22 cellular contexts compared by ENCODE assay signal in genomic region chr20:1757072-1757471, GRCh38.
DNase-seq lines count a peak whose midpoint lies in the region; ATAC-seq and TF ChIP-seq lines count a peak whose summit lies in the region.
"Had no signal": no experiment of that assay in that cellular context is flagged by ENCODE, and none has a peak within 500 bp of the region (broad histone marks: within the 10 kb centered on the region; RNA-seq: fewer than 3 reads in every experiment).

No MANE protein-coding gene starts in this region.

- H3K9me3 Mint-ChIP-seq in stimulated activated naive B cell treated with anti-CD40 and anti-IgM and Interleukin-4, amounts not matched to agents 10 μg/mL and 1 μg/mL and 100 μg/mL, for 72 hours: peaks cover 9 to 10% of the 10 kb centered on the region in 2 donors
- H3K9me3 Mint-ChIP-seq: activated naive CD4-positive, alpha-beta T cell treated with anti-CD3 and anti-CD28 coated beads for 36 hours; CD4-positive, alpha-beta T cell had no signal

- H4K20me1 ChIP-seq in BLaER1 treated with 17β-estradiol and CSF1 and Interleukin-3, amounts not matched to agents 10 nM and 100 nM: no peaks in the 10 kb centered on the region

- H3K9ac ChIP-seq in BLaER1 treated with 17β-estradiol and CSF1 and Interleukin-3, amounts not matched to agents 10 nM and 100 nM: no peak overlapping the region
- peak overlapping the region; percentile 27 for H3K9ac ChIP-seq in adipocyte (ENCODE audit: low read length)
- H3K9ac ChIP-seq: GM23248 had no signal

- peaks cover 0 to 6% of the 10 kb centered on the region in 2 donors for H3K27me3 Mint-ChIP-seq in stimulated activated naive B cell treated with anti-CD40 and anti-IgM and Interleukin-4, amounts not matched to agents 10 μg/mL and 1 μg/mL and 100 μg/mL, for 72 hours
- H3K27me3 Mint-ChIP-seq: CD4-positive, alpha-beta T cell; memory B cell had no signal

- H3K36me3 ChIP-seq in BLaER1 treated with 17β-estradiol and CSF1 and Interleukin-3, amounts not matched to agents 10 nM and 100 nM: no peaks in the 10 kb centered on the region
- H3K36me3 ChIP-seq in adipocyte (ENCODE audit: control insufficient read depth, insufficient read depth, low read length, severe bottlenecking) (no peaks in the 10 kb centered on the region), mucosa of descending colon (ENCODE audit: low read depth) (no peaks in the 10 kb centered on the region)
- H3K36me3 ChIP-seq: ascending aorta, MG63, SJSA1, upper lobe of left lung had no signal

- DNase-seq in NB4 (ENCODE audit: low read depth) (peak; percentile 86), adipocyte (ENCODE audit: low read depth) (no peak), mucosa of descending colon (no peak), islet precursor cell (no peak)
- no peak for DNase-seq in stimulated activated naive B cell treated with anti-CD40 and anti-IgM and Interleukin-4, amounts not matched to agents 10 μg/mL and 1 μg/mL and 100 μg/mL, for 72 hours
- DNase-seq: activated CD4-positive, alpha-beta T cell treated with anti-CD3 and anti-CD28 coated beads, Interleukin-2, amount 10 ng/mL, durations not matched to agents 7 days and 5 days; activated naive CD4-positive, alpha-beta T cell treated with anti-CD3 and anti-CD28 coated beads for 36 hours; CD4-positive, alpha-beta T cell; DMS79 treated with DMSO at 0.1 percent for 48 hours; GM23248; MG63; NCI-H2081 treated with DMSO at 0.1 percent for 48 hours; nephron progenitor cell; T1000; upper lobe of left lung had no signal

- peaks cover 10 to 20% (median 13%) of the 10 kb centered on the region in 10 experiments; a peak in 19 of 20 replicates for H3K4me1 ChIP-seq in BLaER1 treated with 17β-estradiol and CSF1 and Interleukin-3, amounts not matched to agents 10 nM and 100 nM
- H3K4me1 ChIP-seq in adipocyte (ENCODE audit: control insufficient read depth, insufficient read depth, low read length): peaks cover 33% of the 10 kb centered on the region
- peaks cover 19% of the 10 kb centered on the region for H3K4me1 ChIP-seq in mucosa of descending colon (ENCODE audit: low read depth)
- H3K4me1 ChIP-seq: ascending aorta, SJSA1 had no signal

- peak; percentile 59 for ATAC-seq in mucosa of descending colon
- ATAC-seq in GM18870 (IDR thresholded peaks at IDR 0.05; ENCODE audit: unreplicated experiment): no peak
- no peak for ATAC-seq in HG02884 (IDR thresholded peaks at IDR 0.05; ENCODE audit: unreplicated experiment)
- ATAC-seq in stimulated activated naive B cell treated with anti-CD40 and anti-IgM and Interleukin-4, amounts not matched to agents 10 μg/mL and 1 μg/mL and 100 μg/mL, for 72 hours (replicated peaks): no peak
- ATAC-seq: stimulated activated memory B cell treated with anti-CD40 and anti-IgM and Interleukin-4, amounts not matched to agents 10 μg/mL and 1 μg/mL and 100 μg/mL, for 72 hours had no signal

- H3K4me1 Mint-ChIP-seq in stimulated activated naive B cell treated with anti-CD40 and anti-IgM and Interleukin-4, amounts not matched to agents 10 μg/mL and 1 μg/mL and 100 μg/mL, for 72 hours: peaks cover 7 to 15% of the 10 kb centered on the region in 2 donors
- H3K4me1 Mint-ChIP-seq: activated CD4-positive, alpha-beta T cell treated with anti-CD3 and anti-CD28 coated beads, Interleukin-2, amount 10 ng/mL, durations not matched to agents 7 days and 5 days had no signal

- H3K36me3 Mint-ChIP-seq in stimulated activated naive B cell treated with anti-CD40 and anti-IgM and Interleukin-4, amounts not matched to agents 10 μg/mL and 1 μg/mL and 100 μg/mL, for 72 hours: no peaks in the 10 kb centered on the region

- no peak overlapping the region for H3K4me3 Mint-ChIP-seq in stimulated activated naive B cell treated with anti-CD40 and anti-IgM and Interleukin-4, amounts not matched to agents 10 μg/mL and 1 μg/mL and 100 μg/mL, for 72 hours
- H3K4me3 Mint-ChIP-seq: activated CD4-positive, alpha-beta T cell treated with anti-CD3 and anti-CD28 coated beads, Interleukin-2, amount 10 ng/mL, durations not matched to agents 7 days and 5 days; activated naive CD4-positive, alpha-beta T cell treated with anti-CD3 and anti-CD28 coated beads for 36 hours; CD4-positive, alpha-beta T cell; memory B cell; nephron progenitor cell; stimulated activated memory B cell treated with anti-CD40 and anti-IgM and Interleukin-4, amounts not matched to agents 10 μg/mL and 1 μg/mL and 100 μg/mL, for 72 hours had no signal

- H3K27ac Mint-ChIP-seq in stimulated activated naive B cell treated with anti-CD40 and anti-IgM and Interleukin-4, amounts not matched to agents 10 μg/mL and 1 μg/mL and 100 μg/mL, for 72 hours: no peak overlapping the region
- H3K27ac Mint-ChIP-seq: activated CD4-positive, alpha-beta T cell treated with anti-CD3 and anti-CD28 coated beads, Interleukin-2, amount 10 ng/mL, durations not matched to agents 7 days and 5 days; activated naive CD4-positive, alpha-beta T cell treated with anti-CD3 and anti-CD28 coated beads for 36 hours; CD4-positive, alpha-beta T cell; memory B cell; nephron progenitor cell; stimulated activated memory B cell treated with anti-CD40 and anti-IgM and Interleukin-4, amounts not matched to agents 10 μg/mL and 1 μg/mL and 100 μg/mL, for 72 hours had no signal

- H3K4me3 ChIP-seq in BLaER1 treated with 17β-estradiol and CSF1 and Interleukin-3, amounts not matched to agents 10 nM and 100 nM: no peak overlapping the region
- H3K4me3 ChIP-seq in NB4 (ENCODE audit: low read depth, low read length) (no peak overlapping the region), adipocyte (ENCODE audit: low read length) (no peak overlapping the region), mucosa of descending colon (no peak overlapping the region)
- H3K4me3 ChIP-seq: ascending aorta, GM23248, MG63, SJSA1, upper lobe of left lung had no signal

- H3K27me3 ChIP-seq in BLaER1 treated with 17β-estradiol and CSF1 and Interleukin-3, amounts not matched to agents 10 nM and 100 nM: no peaks in the 10 kb centered on the region
- H3K27me3 ChIP-seq in adipocyte (replicated peaks; ENCODE audit: control insufficient read depth, insufficient read depth, low read length): no peaks in the 10 kb centered on the region
- H3K27me3 ChIP-seq: ascending aorta, MG63, upper lobe of left lung had no signal

- no peak for TF ChIP-seq POLR2A in NB4 (IDR thresholded peaks at IDR 0.05; ENCODE audit: extremely low read depth, insufficient read length)

- intact Hi-C loops in mucosa of descending colon (cut with DNase I, micrococcal nuclease): no loop called here

- H3K27ac ChIP-seq in BLaER1 treated with 17β-estradiol and CSF1 and Interleukin-3, amounts not matched to agents 10 nM and 100 nM: peak overlapping the region in 2 of 11 experiments; percentile 0 to 32; a peak in 1 of 22 replicates
- H3K27ac ChIP-seq: ascending aorta, GM23248, SJSA1, upper lobe of left lung had no signal

- peaks cover 3 to 10% (median 9%) of the 10 kb centered on the region in 11 experiments; a peak in 18 of 22 replicates for H3K9me3 ChIP-seq in BLaER1 treated with 17β-estradiol and CSF1 and Interleukin-3, amounts not matched to agents 10 nM and 100 nM (replicated peaks in 1 of 11)
- H3K9me3 ChIP-seq in adipocyte (ENCODE audit: control insufficient read depth, low read length): peaks cover 11% of the 10 kb centered on the region
- no peaks in the 10 kb centered on the region for H3K9me3 ChIP-seq in mucosa of descending colon
- H3K9me3 ChIP-seq: ascending aorta, MG63, SJSA1, upper lobe of left lung had no signal

- H3K4me2 ChIP-seq in BLaER1 treated with 17β-estradiol and CSF1 and Interleukin-3, amounts not matched to agents 10 nM and 100 nM: peak overlapping the region in 6 of 11 experiments; percentile 13 to 48 (median 28); a peak in 8 of 22 replicates

- TF ChIP-seq CTCF in NB4 (IDR thresholded peaks at IDR 0.05; ENCODE audit: low read depth, low read length) (no peak), mucosa of descending colon (IDR thresholded peaks at IDR 0.05) (no peak)
